In genomic region chr5:35117960-35118359, GRCh38 we compare ENCODE assay signal across 15 cellular contexts.
DNase-seq lines count a peak whose midpoint lies in the region; ATAC-seq and TF ChIP-seq lines count a peak whose summit lies in the region.
"Had no signal": no experiment of that assay in that cellular context is flagged by ENCODE, and none has a peak within 500 bp of the region (broad histone marks: within the 10 kb centered on the region; RNA-seq: fewer than 3 reads in every experiment).

No MANE protein-coding gene starts in this region.

- no peaks in the 10 kb centered on the region for H3K79me2 ChIP-seq in ACC112 (ENCODE audit: control insufficient read depth, insufficient read depth, low read length, unreplicated experiment)

- ATAC-seq in GM18873 (IDR thresholded peaks at IDR 0.05; ENCODE audit: low FRiP score, unreplicated experiment), result peak; percentile 76
- ATAC-seq in right cardiac atrium, result no peak

- in situ Hi-C loops in transverse colon (cut with MboI; ENCODE audit: low pct_ligation_motif_present in 1 of 4, low pct_unique_long_range_greater_than_20kb in 1 of 4, low sequenced_read_pairs in 3 of 4), result no loop called here

- H3K36me3 ChIP-seq in ACC112 (ENCODE audit: insufficient read depth, low read length) (no peaks in the 10 kb centered on the region), transverse colon (no peaks in the 10 kb centered on the region)
- H3K36me3 ChIP-seq: BLaER1, tibial nerve had no signal

- H3K27me3 ChIP-seq in ACC112 (ENCODE audit: insufficient read depth, low read length) (no peaks in the 10 kb centered on the region), right cardiac atrium (ENCODE audit: control insufficient read depth, insufficient read depth) (no peaks in the 10 kb centered on the region), transverse colon (no peaks in the 10 kb centered on the region)
- H3K27me3 ChIP-seq: BLaER1, tibial nerve had no signal

- no peak for TF ChIP-seq EP300 in transverse colon (IDR thresholded peaks at IDR 0.05; ENCODE audit: low read depth)

- TF ChIP-seq CTCF in transverse colon (IDR thresholded peaks at IDR 0.05), result no peak

- H3K27ac ChIP-seq in ACC112 (ENCODE audit: low read depth, low read length) (peak overlapping the region; percentile 59), right cardiac atrium (ENCODE audit: low read length) (no peak overlapping the region), transverse colon (no peak overlapping the region)
- H3K27ac ChIP-seq: BLaER1, tibial nerve had no signal

- H3K9me3 ChIP-seq in right cardiac atrium (ENCODE audit: control insufficient read depth, low read length) (no peaks in the 10 kb centered on the region), transverse colon (no peaks in the 10 kb centered on the region)
- H3K9me3 ChIP-seq: BLaER1, tibial nerve had no signal

- intact Hi-C loops in right cardiac atrium (cut with DNase I), result no loop called here
- intact Hi-C loops in transverse colon (cut with DNase I; ENCODE audit: low total_unique reads), result no loop called here

- H3K4me1 ChIP-seq in ACC112 (ENCODE audit: control insufficient read depth, insufficient read depth, low read length, unreplicated experiment), result peaks cover 19% of the 10 kb centered on the region
- H3K4me1 ChIP-seq in right cardiac atrium (ENCODE audit: control insufficient read depth, insufficient read depth, low read length), result no peaks in the 10 kb centered on the region
- H3K4me1 ChIP-seq in transverse colon, result peaks cover 0 to 12% (median 6%) of the 10 kb centered on the region in 4 donors
- H3K4me1 ChIP-seq: BLaER1 had no signal

- 62% methylated on average over 6 of the region's 6 CpGs for WGBS in right cardiac atrium
- 53 to 63% methylated on average over 2 to 6 of the region's 6 CpGs for WGBS in transverse colon (ENCODE audit: low coverage in 1 of 2), 2 donors

- DNase-seq in HT1080 (ENCODE audit: low read depth) (peak; percentile 69), dermis blood vessel endothelial cell (peak; percentile 2), anterior cingulate cortex (lab: John Stamatoyannopoulos, UW) (no peak), right cardiac atrium (no peak), NCI-H146 treated with DMSO at 0.1 percent for 48 hours (lab: John Stamatoyannopoulos, UW; ENCODE audit: unreplicated experiment) (no peak), transverse colon (no peak)
- DNase-seq: activated CD4-positive, CD25-positive, alpha-beta regulatory T cell treated with anti-CD3 and anti-CD28 coated beads, Interleukin-2, amount 50 U/mL, for 72 hours; kidney glomerular epithelial cell; NCI-H2171; occipital lobe; SHP77 had no signal

- no peak for TF ChIP-seq POLR2A in transverse colon (IDR thresholded peaks at IDR 0.05)

- H3K4me3 ChIP-seq in ACC112 (ENCODE audit: low read depth, low read length), result no peak overlapping the region
- no peak overlapping the region for H3K4me3 ChIP-seq in right cardiac atrium (ENCODE audit: low read length)
- no peak overlapping the region for H3K4me3 ChIP-seq in transverse colon
- H3K4me3 ChIP-seq: BLaER1, tibial nerve had no signal

- H2AFZ ChIP-seq in ACC112 (ENCODE audit: low read length, unreplicated experiment), result peak overlapping the region; percentile 35

Comparison
In these comparisons a context has a peak if more than half of its experiments do, and no peak if none do; other contexts are left out.
1. DNase-seq: peak in HT1080 (single experiment) and dermis blood vessel endothelial cell (single experiment); none in anterior cingulate cortex (0 of 58), right cardiac atrium (0 of 3), NCI-H146 treated with DMSO at 0.1 percent for 48 hours (single experiment) and transverse colon (single experiment).